In the genomic region with DNA sequence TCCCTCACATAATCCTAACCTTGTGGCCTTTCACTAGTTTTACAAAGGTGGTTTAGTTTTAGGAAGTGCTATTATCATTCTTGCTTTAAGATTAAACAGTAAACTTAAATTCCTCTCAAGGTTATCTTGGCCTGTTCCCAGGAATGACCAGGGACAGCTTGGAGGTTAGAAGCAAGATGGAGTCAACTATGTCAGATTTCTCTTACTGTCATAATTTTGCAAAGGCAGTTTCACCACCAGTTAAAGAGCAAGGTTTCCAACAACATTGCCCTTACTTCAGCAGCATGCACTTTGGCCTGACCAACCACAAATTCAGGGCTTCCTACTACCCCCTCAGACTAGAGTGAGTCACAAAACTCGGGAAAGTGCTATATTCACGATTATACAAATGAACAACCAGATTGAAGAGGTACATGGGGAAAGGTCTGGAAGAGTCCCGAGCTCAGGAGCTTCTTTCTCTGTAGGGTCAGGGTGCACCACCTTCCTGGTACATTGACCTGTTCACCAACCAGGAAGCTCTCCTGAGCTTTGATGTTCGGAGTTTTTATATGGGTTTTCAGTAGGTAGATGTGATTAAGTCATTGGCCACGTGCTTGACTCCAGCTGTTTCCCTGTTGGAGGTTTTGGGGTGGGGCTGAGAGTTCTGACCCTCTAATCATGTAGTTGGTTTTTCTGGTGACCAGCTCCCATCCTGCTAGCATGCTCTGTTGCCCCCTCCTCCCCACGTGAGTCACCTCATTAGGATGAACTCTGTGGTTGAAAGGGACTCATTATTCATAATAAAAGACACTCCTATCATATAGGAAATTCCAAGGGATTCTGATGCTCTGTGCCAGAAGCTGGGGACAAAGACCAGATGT, we compare ENCODE assay signal across 14 cellular contexts. TPM values are rescaled to one million over a fixed set of nuclear protein-coding genes. Genes with fewer than 3 reads are reported as not detected.
A peak's percentile ranks its signal among the peaks of the same experiment; 100 is the strongest.
DNase-seq lines count a peak whose midpoint lies in the region; ATAC-seq, FAIRE-seq and TF ChIP-seq lines count a peak whose summit lies in the region.
"Had no signal": no experiment of that assay in that cellular context is flagged by ENCODE, and none has a peak within 500 bp of the region (broad histone marks: within the 10 kb centered on the region; RNA-seq: fewer than 3 reads in every experiment).

No MANE protein-coding gene starts in this region.

- TF ChIP-seq RAD21 in K562 (CRISPR knock-in tag; conservative IDR thresholded peaks at IDR 0.05 in 1 of 2, IDR thresholded peaks at IDR 0.05 in 1 of 2): no peak

- FAIRE-seq in HTR-8/SVneo (lab: Jason Lieb, UNC) (peak; percentile 69), K562 (lab: Jason Lieb, UNC) (no peak)
- FAIRE-seq: TTC549 had no signal

- peak; percentile 78 for DNase-seq in AG10803 (ENCODE audit: low read depth)
- DNase-seq in HTR-8/SVneo (ENCODE audit: insufficient read length, low spot score): peak; percentile 80
- no peak for DNase-seq in K562 (ENCODE audit: extremely low read depth in 1 of 4, low spot score in 3 of 4)
- no peak for DNase-seq in left colon
- DNase-seq in NCI-H1105 treated with DMSO at 0.1 percent for 48 hours (lab: John Stamatoyannopoulos, UW): no peak
- no peak for DNase-seq in NCI-H446 treated with DMSO at 0.1 percent for 48 hours (lab: John Stamatoyannopoulos, UW)
- DNase-seq: activated T-cell treated with anti-CD3 and anti-CD28 coated beads, Interleukin-2, amount 50 U/mL, for 4 hours; CD4-positive, alpha-beta memory T cell; heart left ventricle; NCI-H187 treated with DMSO at 0.1 percent for 48 hours; retina had no signal

- WGBS in K562 (ENCODE audit: insufficient coverage, low coverage, missing lambda C conversion rate): 36% methylated on average over 6 of the region's 6 CpGs

- in situ Hi-C loops in K562 (cut with MboI): no loop called here

- intact Hi-C loops in K562 (cut with micrococcal nuclease): no loop called here
- intact Hi-C loops in left colon (cut with DNase I, micrococcal nuclease): no loop called here

- no peak for ATAC-seq in K562
- ATAC-seq in left colon: peak; percentile 91
- no peak for ATAC-seq in HG03175 (IDR thresholded peaks at IDR 0.05; ENCODE audit: unreplicated experiment)
- ATAC-seq in HG03196 (IDR thresholded peaks at IDR 0.05; ENCODE audit: unreplicated experiment): no peak
- ATAC-seq: activated T-cell treated with anti-CD3 and anti-CD28 coated beads, Interleukin-2, amount 50 U/mL, for 4 hours; heart left ventricle had no signal

- no peak for TF ChIP-seq EP300 in K562 (IDR thresholded peaks at IDR 0.05; ENCODE audit: low read length)

- POLR2A ChIA-PET in K562 (lab: Yijun Ruan, JAX): interaction anchor here (1.4 kb wide), 1 partner anchor 13 kb away, joined by 7 read pairs; no protein-coding TSS in a partner anchor

- no peak overlapping the region for H3K27ac ChIP-seq in K562 (ENCODE audit: extremely low read depth, low read depth, low read length)
- H3K27ac ChIP-seq: heart left ventricle had no signal

- H3K4me3 ChIP-seq in AG10803 (ENCODE audit: low read length) (no peak overlapping the region), K562 (no peak overlapping the region)
- H3K4me3 ChIP-seq: heart left ventricle had no signal

- H3K9ac ChIP-seq in K562 (ENCODE audit: insufficient read depth in 1 of 2, low read depth in 2 of 2, low read length in 2 of 2): no peak overlapping the region

- H3K36me3 ChIP-seq in K562 (ENCODE audit: control insufficient read depth, insufficient read depth, low read length): peaks cover 37% of the 10 kb centered on the region

- peaks cover 3% of the 10 kb centered on the region for H3K9me1 ChIP-seq in K562 (ENCODE audit: control insufficient read depth, insufficient read depth, low read length)

- no peak for TF ChIP-seq CTCF in AG10803 (conservative IDR thresholded peaks at IDR 0.05; ENCODE audit: low read length)
- no peak for TF ChIP-seq CTCF in K562 (IDR thresholded peaks at IDR 0.05 in 2 of 3, conservative IDR thresholded peaks at IDR 0.05 in 1 of 3; ENCODE audit: insufficient read depth in 2 of 3, low read depth in 1 of 3, low read length in 3 of 3)

- CTCF ChIA-PET in K562 (lab: Yijun Ruan, JAX; ENCODE audit: low intra/inter-chr PET ratio): no interaction called here

- no peak overlapping the region for H2AFZ ChIP-seq in K562 (ENCODE audit: low read depth, low read length)

- H4K20me1 ChIP-seq in K562 (replicated peaks; ENCODE audit: control insufficient read depth, insufficient read depth, low read length): no peaks in the 10 kb centered on the region

- peaks cover 22% of the 10 kb centered on the region for H3K79me2 ChIP-seq in K562 (ENCODE audit: control insufficient read depth, insufficient read depth, low read length)

- TF ChIP-seq POLR2A in K562 (conservative IDR thresholded peaks at IDR 0.05): no peak

- no peaks in the 10 kb centered on the region for H3K27me3 ChIP-seq in K562 (ENCODE audit: control insufficient read depth in 2 of 2, insufficient read depth in 2 of 2, low read length in 2 of 2)
- H3K27me3 ChIP-seq: heart left ventricle had no signal

- no TSS peak for BruUV-seq in K562 (replicated peaks; lab: Mats Ljungman, UMichigan)

- H3K4me2 ChIP-seq in K562 (ENCODE audit: insufficient read depth, low read length): no peak overlapping the region

- 0 out of 2 replicates have a peak, but pooled peaks cover 4% of the 10 kb centered on the region for H3K9me3 ChIP-seq in K562 (replicated peaks; ENCODE audit: control insufficient read depth, insufficient read depth, low read depth, low read length)

- H3K4me1 ChIP-seq in K562 (replicated peaks in 1 of 2; ENCODE audit: control insufficient read depth in 2 of 2, insufficient read depth in 2 of 2, low read length in 2 of 2): peaks cover 0 to 15% of the 10 kb centered on the region in 2 experiments; a peak in 1 of 5 replicates

TF ChIP-seq in K562, 482 proteins besides CTCF, POLR2A, EP300 and RAD21 (continues in another document):
- peak; percentile 36; the same call in 1 of the 2 replicates for TF ChIP-seq DDX20 (tag; IDR thresholded peaks at IDR 0.05; ENCODE audit: low read depth)
- no peak for TF ChIP-seq ZNF717 (CRISPR knock-in tag; IDR thresholded peaks at IDR 0.05)
- TF ChIP-seq POU5F1 (IDR thresholded peaks at IDR 0.05; ENCODE audit: borderline replicate concordance, low read depth, low read length, partially characterized antibody): no peak
- no peak for TF ChIP-seq ZNF76 (CRISPR knock-in tag; IDR thresholded peaks at IDR 0.05; ENCODE audit: borderline replicate concordance)
- TF ChIP-seq XRCC5 (IDR thresholded peaks at IDR 0.05; ENCODE audit: low read depth, low read length): no peak
- TF ChIP-seq ZNF740 (CRISPR knock-in tag; IDR thresholded peaks at IDR 0.05): no peak
- no peak for TF ChIP-seq ZNF740 (tag; IDR thresholded peaks at IDR 0.05)
- TF ChIP-seq RNF219 (CRISPR knock-in tag; IDR thresholded peaks at IDR 0.05): no peak

RNA-seq across cellular contexts. Expression of gene RHOT1, which starts 19.4 kb away (rescaled TPM):
- 23.7 and 108 TPM in 2 replicates for total RNA-seq in K562 (2011; cell fraction: chromatin; rRNA removed; ENCODE audit: low replicate concordance)
- 13.2 and 19.5 TPM in 2 replicates for total RNA-seq in K562 (2011; cell fraction: nucleolus; rRNA removed)
- total RNA-seq in K562 (2011; cell fraction: nucleoplasm; rRNA removed): 39.4 and 61.3 TPM in 2 replicates
- total RNA-seq in K562 (2014; rRNA removed) (25.1 and 33.3 TPM in 2 replicates), K562 (2014; rRNA removed; fragmentation: Illumina TruSeq; extraction: Trizol) (52.9 and 55.3 TPM in 2 replicates), K562 (2015; rRNA removed; fragmentation: Illumina TruSeq; extraction: Trizol) (39.9 and 50.5 TPM in 2 replicates), K562 (2021) (30.8 and 33.9 TPM in 2 replicates), left colon (10 to 100 TPM; 23.0 to 23.1 TPM)
- polyA plus RNA-seq in K562 (2011; rRNA removed) (67.5 and 101 TPM in 2 replicates), K562 (2014; fragmentation: Illumina TruSeq; extraction: Trizol) (47.5 and 72.5 TPM in 2 replicates), K562 (2014; fragmentation: Nextera tagmentation; extraction: Ambion mirVana) (10 to 100 TPM; 23.0 to 30.5 TPM), K562 (2014; rRNA removed) (32.2 and 41.2 TPM in 2 replicates)
- 29.2 and 43.3 TPM in 2 replicates for polyA plus RNA-seq in K562 (2011; cell fraction: cytosol; rRNA removed)
- polyA plus RNA-seq in K562 (2011; cell fraction: nucleus; rRNA removed): 22.7 and 29.3 TPM in 2 replicates
- 28.2 and 47.4 TPM in 2 replicates for polyA plus RNA-seq in K562 (2012)
- polyA minus RNA-seq in K562 (2011; rRNA and poly(A)+ RNA removed): 85.8 and 104 TPM in 2 replicates
- polyA minus RNA-seq in K562 (2011; cell fraction: cytosol; rRNA and poly(A)+ RNA removed): 20.7 and 44.3 TPM in 2 replicates
- 29.1 and 38.3 TPM in 2 replicates for polyA minus RNA-seq in K562 (2011; cell fraction: nucleus; rRNA and poly(A)+ RNA removed)

Comparison
In these comparisons a context has a peak if more than half of its experiments do, and no peak if none do; other contexts are left out.
1. DNase-seq: peak in AG10803 (single experiment) and HTR-8/SVneo (single experiment); none in K562 (0 of 4), left colon (0 of 2), NCI-H1105 treated with DMSO at 0.1 percent for 48 hours (single experiment) and NCI-H446 treated with DMSO at 0.1 percent for 48 hours (single experiment).